Comparison of ENCODE assay signal across 12 cellular contexts in the genomic region with DNA sequence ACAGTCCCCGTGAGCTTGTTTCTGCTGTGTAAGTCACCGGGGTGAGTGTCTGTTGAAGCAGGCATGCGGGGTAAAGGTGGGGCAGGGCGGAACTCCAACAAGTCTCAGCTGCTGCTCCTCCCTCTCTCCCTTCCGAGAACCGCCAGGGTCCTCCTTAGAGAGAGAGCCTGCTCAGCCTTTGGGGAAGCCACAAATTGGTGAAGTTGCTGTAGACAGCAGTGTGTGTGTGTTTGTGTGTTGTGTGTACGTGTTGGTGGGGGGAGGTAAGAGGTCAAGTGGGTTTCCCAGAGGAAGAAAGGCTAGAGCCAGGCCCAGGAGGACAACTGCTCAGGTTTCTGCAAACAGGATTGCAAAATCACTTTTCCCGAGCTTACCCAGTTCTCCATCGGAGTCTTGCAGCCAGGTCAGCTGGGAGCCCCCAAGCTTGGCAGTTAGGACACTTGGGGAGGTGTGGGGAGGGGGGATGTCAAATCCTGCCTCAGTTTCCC. TPM values are rescaled to one million over a fixed set of nuclear protein-coding genes. Genes with fewer than 3 reads are reported as not detected.
DNase-seq lines count a peak whose midpoint lies in the region; ATAC-seq, FAIRE-seq and TF ChIP-seq lines count a peak whose summit lies in the region.
"Had no signal": no experiment of that assay in that cellular context is flagged by ENCODE, and none has a peak within 500 bp of the region (broad histone marks: within the 10 kb centered on the region; RNA-seq: fewer than 3 reads in every experiment).

No MANE protein-coding gene starts in this region.

- 14% methylated on average over 9 of the region's 9 CpGs for WGBS in A549 (ENCODE audit: missing lambda C conversion rate)
- 15 to 22% methylated on average over 9 of the region's 9 CpGs for WGBS in esophagus, 2 donors
- 29 to 38% methylated on average over 4 of the region's 9 CpGs for WGBS in mesodermal cell (ENCODE audit: insufficient coverage in 2 of 2), 2 experiments

- POLR2A ChIA-PET in A549 (lab: Yijun Ruan, JAX) = no interaction called here
- POLR2A ChIA-PET in activated CD4-positive, alpha-beta T cell treated with anti-CD3 and anti-CD28 coated beads for 36 hours (lab: Charles Lee) = no interaction called here

- TF ChIP-seq EP300 in A549 (IDR thresholded peaks at IDR 0.05) = no peak

- no peaks in the 10 kb centered on the region for H3K9me3 ChIP-seq in A549
- H3K9me3 ChIP-seq in Loucy (ENCODE audit: insufficient read depth, low read depth, low read length) = no peaks in the 10 kb centered on the region
- no peaks in the 10 kb centered on the region for H3K9me3 ChIP-seq in esophagus (ENCODE audit: control insufficient read depth in 2 of 2, insufficient read depth in 1 of 2, low read depth in 1 of 2, low read length in 1 of 2)
- no peaks in the 10 kb centered on the region for H3K9me3 ChIP-seq in mesodermal cell (ENCODE audit: control insufficient read depth, low read length)

- no peak overlapping the region for H3K27ac Mint-ChIP-seq in activated CD4-positive, alpha-beta T cell treated with anti-CD3 and anti-CD28 coated beads for 36 hours
- H3K27ac Mint-ChIP-seq: memory B cell had no signal

- H2AFZ ChIP-seq in Loucy (ENCODE audit: low read length) = no peak overlapping the region

- peak; percentile 32 to 78; a peak in 3 of 6 replicates for ATAC-seq in A549
- no peak for ATAC-seq in HG03159 (IDR thresholded peaks at IDR 0.05; ENCODE audit: unreplicated experiment)
- no peak for ATAC-seq in activated CD4-positive, alpha-beta T cell treated with anti-CD3 and anti-CD28 coated beads for 36 hours
- ATAC-seq in HG03442 (IDR thresholded peaks at IDR 0.05; ENCODE audit: unreplicated experiment) = no peak

- H3K27me3 Mint-ChIP-seq in activated CD4-positive, alpha-beta T cell treated with anti-CD3 and anti-CD28 coated beads for 36 hours = peaks cover 35% of the 10 kb centered on the region

- H3F3A ChIP-seq in Loucy (ENCODE audit: low read depth) = no peaks in the 10 kb centered on the region

- TF ChIP-seq RAD21 in A549 (conservative IDR thresholded peaks at IDR 0.05 in 1 of 2, IDR thresholded peaks at IDR 0.05 in 1 of 2) = no peak

- no peaks in the 10 kb centered on the region for H3K9me2 ChIP-seq in Loucy (replicated peaks; ENCODE audit: low read depth, low read length)

- no peaks in the 10 kb centered on the region for H3K27me3 ChIP-seq in Loucy (ENCODE audit: insufficient read depth, low read length, poor library complexity, severe bottlenecking)
- H3K27me3 ChIP-seq in esophagus (ENCODE audit: control insufficient read depth in 1 of 2, insufficient read depth in 2 of 2, low read length in 2 of 2) = no peaks in the 10 kb centered on the region

- H3K4me2 ChIP-seq in A549 (peak overlapping the region; percentile 69), Loucy (ENCODE audit: low read depth, low read length, poor library complexity, severe bottlenecking) (peak overlapping the region; percentile 51)

- H3K79me2 ChIP-seq in Loucy (ENCODE audit: insufficient read depth, low read length) = no peaks in the 10 kb centered on the region

- no peak for TF ChIP-seq POLR2A in A549 (IDR thresholded peaks at IDR 0.05; ENCODE audit: low read length)

- DNase-seq in A549 (ENCODE audit: low read depth in 1 of 2, low spot score in 1 of 2) (peak in 1 of 2 experiments; percentile 38), NCI-H82 treated with DMSO at 0.1 percent for 48 hours (lab: John Stamatoyannopoulos, UW; ENCODE audit: unreplicated experiment) (no peak)
- DNase-seq in activated CD4-positive, alpha-beta T cell treated with anti-CD3 and anti-CD28 coated beads for 36 hours = no peak
- DNase-seq: NCI-H446 treated with DMSO at 0.1 percent for 48 hours had no signal

- CTCF ChIA-PET in A549 (lab: Yijun Ruan, JAX) = interaction anchor here (0.9 to 3.6 kb wide), 5 partner anchors 9 to 67 kb away, joined by 3 to 15 read pairs (median 4); no protein-coding TSS in a partner anchor
- CTCF ChIA-PET in activated CD4-positive, alpha-beta T cell treated with anti-CD3 and anti-CD28 coated beads for 36 hours (lab: Charles Lee) = interaction anchor here (0.6 to 1.7 kb wide), 3 partner anchors 62 to 389 kb away, joined by 3 to 4 read pairs (median 3); no protein-coding TSS in a partner anchor

- H3K9ac ChIP-seq in Loucy (ENCODE audit: low read depth, low read length, poor library complexity, severe bottlenecking) = no peak overlapping the region

- intact Hi-C loops in activated CD4-positive, alpha-beta T cell treated with anti-CD3 and anti-CD28 coated beads for 36 hours (cut with DNase I, micrococcal nuclease) = no loop called here

- H3K4me1 Mint-ChIP-seq in activated CD4-positive, alpha-beta T cell treated with anti-CD3 and anti-CD28 coated beads for 36 hours = peaks cover 9% of the 10 kb centered on the region

- H3K9me3 Mint-ChIP-seq in activated CD4-positive, alpha-beta T cell treated with anti-CD3 and anti-CD28 coated beads for 36 hours (ENCODE audit: low read depth) = no peaks in the 10 kb centered on the region
- H3K9me3 Mint-ChIP-seq: memory B cell had no signal

- TF ChIP-seq CTCF in A549 (IDR thresholded peaks at IDR 0.05) (no peak), Loucy (conservative IDR thresholded peaks at IDR 0.05; ENCODE audit: low read length) (no peak)

- H3K4me1 ChIP-seq in A549 = peaks cover 37% of the 10 kb centered on the region
- H3K4me1 ChIP-seq in Loucy (ENCODE audit: insufficient read depth, low read length, poor library complexity, severe bottlenecking) = peaks cover 22% of the 10 kb centered on the region
- peaks cover 6 to 10% of the 10 kb centered on the region in 2 donors for H3K4me1 ChIP-seq in esophagus (ENCODE audit: control insufficient read depth in 2 of 2, insufficient read depth in 2 of 2, low read length in 1 of 2)
- peaks cover 48% of the 10 kb centered on the region for H3K4me1 ChIP-seq in mesodermal cell (ENCODE audit: control insufficient read depth, insufficient read depth, low read length, poor library complexity, severe bottlenecking)

- no peak overlapping the region for H3K4me3 Mint-ChIP-seq in activated CD4-positive, alpha-beta T cell treated with anti-CD3 and anti-CD28 coated beads for 36 hours
- H3K4me3 Mint-ChIP-seq: memory B cell had no signal

- FAIRE-seq in A549 (lab: Jason Lieb, UNC) = no peak
- FAIRE-seq: astrocyte, HTR-8/SVneo had no signal

- no peaks in the 10 kb centered on the region for H3K36me3 ChIP-seq in Loucy (ENCODE audit: insufficient read depth, low read length)
- no peaks in the 10 kb centered on the region for H3K36me3 ChIP-seq in esophagus (ENCODE audit: control insufficient read depth in 2 of 2, insufficient read depth in 2 of 2, low read length in 1 of 2)
- no peaks in the 10 kb centered on the region for H3K36me3 ChIP-seq in mesodermal cell (ENCODE audit: control insufficient read depth, insufficient read depth, low read length)

- H3K4me3 ChIP-seq in A549 = no peak overlapping the region
- H3K4me3 ChIP-seq in Loucy (ENCODE audit: low read length, poor library complexity, severe bottlenecking) = no peak overlapping the region
- H3K4me3 ChIP-seq in esophagus (ENCODE audit: low read depth in 1 of 2, low read length in 2 of 2) = no peak overlapping the region
- no peak overlapping the region for H3K4me3 ChIP-seq in mesodermal cell (ENCODE audit: extremely low read depth, insufficient read depth, low read length, poor library complexity, severe bottlenecking)

- no peaks in the 10 kb centered on the region for H4K20me1 ChIP-seq in Loucy (ENCODE audit: insufficient read depth, low read length, poor library complexity, severe bottlenecking)

- H3K27ac ChIP-seq in A549 (peak overlapping the region; percentile 46 to 73; a peak in 4 of 6 replicates), esophagus (ENCODE audit: low read depth in 2 of 2, low read length in 1 of 2) (peak overlapping the region; percentile 39 to 81), mesodermal cell (ENCODE audit: low read depth, low read length, severe bottlenecking) (peak overlapping the region; percentile 4)

- no peaks in the 10 kb centered on the region for H3K36me3 Mint-ChIP-seq in activated CD4-positive, alpha-beta T cell treated with anti-CD3 and anti-CD28 coated beads for 36 hours (ENCODE audit: low read depth)
- H3K36me3 Mint-ChIP-seq: memory B cell had no signal

TF ChIP-seq in A549, 52 proteins besides CTCF, POLR2A, EP300 and RAD21:
- peak; percentile 67 to 72; a peak in 2 of 4 replicates for TF ChIP-seq CEBPB (IDR thresholded peaks at IDR 0.05)
- TF ChIP-seq BCL3 (IDR thresholded peaks at IDR 0.05) = no peak

RNA-seq across cellular contexts. Expression of gene DAB2IP, which starts 38.9 kb away (rescaled TPM):
- polyA plus RNA-seq in A549 (2011; rRNA removed) = 9.4 and 9.7 TPM in 2 replicates
- 7.7 and 11.9 TPM in 2 replicates for polyA plus RNA-seq in A549 (2012; cell fraction: cytosol; rRNA removed)
- 13.1 and 17.3 TPM in 2 replicates for polyA plus RNA-seq in A549 (2012; cell fraction: nucleus; rRNA removed)
- 12.8 to 13.9 TPM (median 13.2 TPM) in 3 replicates for polyA plus RNA-seq in A549 (2017; fragmentation: RNase III; extraction: RNeasy Plus Mini Kit Qiagen cat#74134 plus additional on column Dnase treatment)
- polyA minus RNA-seq in A549 (2011; rRNA and poly(A)+ RNA removed) = 22.4 and 25.6 TPM in 2 replicates
- polyA plus RNA-seq in esophagus = 10 to 100 TPM; 16.7 to 26.4 TPM
- 49.6 TPM for polyA plus RNA-seq in mesodermal cell (2013, experiment 1 of 2)
- 34.2 TPM for polyA plus RNA-seq in mesodermal cell (2013, experiment 2 of 2)
- total RNA-seq in activated CD4-positive, alpha-beta T cell treated with anti-CD3 and anti-CD28 coated beads for 36 hours = under 1 TPM; 0.02 to 0.28 TPM

Comparison
In these comparisons a context has a peak if more than half of its experiments do, and no peak if none do; other contexts are left out.
1. ATAC-seq: peak in A549 (2 of 2); none in HG03159 (single experiment), activated CD4-positive, alpha-beta T cell treated with anti-CD3 and anti-CD28 coated beads for 36 hours (single experiment) and HG03442 (single experiment).
2. H3K27ac ChIP-seq: peak in every context shown above with its lines; median percentile 60 in esophagus; 60 in A549; 4 in mesodermal cell.